ENCODE assay signal across 21 cellular contexts in the genomic region with DNA sequence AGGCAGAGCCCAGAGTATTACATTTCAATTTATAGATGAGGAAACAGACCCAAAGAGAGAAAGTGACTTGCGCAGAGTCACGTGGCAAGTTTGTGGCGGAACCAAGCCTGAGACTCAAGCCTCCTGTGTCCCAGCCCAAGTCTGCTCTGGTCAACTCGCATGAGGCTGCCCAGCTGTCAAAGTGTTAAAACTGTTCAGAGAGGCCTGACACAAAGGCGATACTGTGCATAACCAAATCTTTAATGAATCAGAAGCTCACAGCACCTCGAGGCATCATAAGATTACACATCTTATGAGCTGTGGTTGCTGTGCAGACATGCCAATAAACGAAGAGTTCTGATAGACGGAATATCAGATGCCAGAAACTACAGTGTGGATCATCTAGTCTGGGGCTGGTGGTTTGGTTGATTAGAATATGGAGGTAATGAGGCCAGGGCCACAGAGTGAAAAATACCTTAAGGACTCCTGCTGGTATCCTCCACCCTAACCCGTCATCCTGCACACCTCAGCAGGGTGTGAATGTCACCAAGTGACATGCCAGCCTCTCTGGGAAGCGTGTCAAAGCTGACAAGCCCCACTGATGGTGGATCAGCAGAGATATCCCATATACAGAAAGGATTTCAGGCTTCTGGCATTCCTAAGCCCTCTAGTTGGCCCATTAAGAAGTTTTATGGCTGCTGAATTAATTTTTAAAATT. TPM values are rescaled to one million over a fixed set of nuclear protein-coding genes. Genes with fewer than 3 reads are reported as not detected.
"Had no signal": no experiment of that assay in that cellular context is flagged by ENCODE, and none has a peak within 500 bp of the region (broad histone marks: within the 10 kb centered on the region; RNA-seq: fewer than 3 reads in every experiment).

No MANE protein-coding gene starts in this region.

- H3K27ac Mint-ChIP-seq: activated CD4-positive, alpha-beta memory T cell treated with anti-CD3 and anti-CD28 coated beads, Interleukin-2, amount 10 ng/mL, durations not matched to agents 7 days and 5 days; activated CD4-positive, alpha-beta T cell treated with anti-CD3 and anti-CD28 coated beads for 36 hours; activated naive CD8-positive, alpha-beta T cell treated with anti-CD3 and anti-CD28 coated beads, Interleukin-2, amount 10 ng/mL, durations not matched to agents 7 days and 5 days; activated T-cell treated with anti-CD3 and anti-CD28 coated beads, Interleukin-2, amount 50 U/mL, for 72 hours; neural progenitor cell; stimulated activated naive B cell treated with anti-CD40 and anti-IgM and Interleukin-4, amounts not matched to agents 10 μg/mL and 1 μg/mL and 100 μg/mL, for 72 hours; T-cell had no signal

- H3K27me3 ChIP-seq: ascending aorta, cardiac muscle cell, left lung, neural progenitor cell, pancreas had no signal

- H3K4me3 ChIP-seq: ascending aorta, cardiac muscle cell, coronary artery, left lung, neural progenitor cell, pancreas, SK-N-MC had no signal

- H3K4me1 ChIP-seq: ascending aorta, pancreas had no signal

- H3K4me3 Mint-ChIP-seq: activated CD4-positive, alpha-beta memory T cell treated with anti-CD3 and anti-CD28 coated beads, Interleukin-2, amount 10 ng/mL, durations not matched to agents 7 days and 5 days; activated CD4-positive, alpha-beta T cell treated with anti-CD3 and anti-CD28 coated beads for 36 hours; activated naive CD8-positive, alpha-beta T cell treated with anti-CD3 and anti-CD28 coated beads, Interleukin-2, amount 10 ng/mL, durations not matched to agents 7 days and 5 days; activated T-cell treated with anti-CD3 and anti-CD28 coated beads, Interleukin-2, amount 50 U/mL, for 72 hours; neural progenitor cell; stimulated activated naive B cell treated with anti-CD40 and anti-IgM and Interleukin-4, amounts not matched to agents 10 μg/mL and 1 μg/mL and 100 μg/mL, for 72 hours; T-cell had no signal

- H3K27ac ChIP-seq: ascending aorta, cardiac muscle cell, coronary artery, neural progenitor cell, pancreas, SK-N-MC, VCaP had no signal

- H3K36me3 ChIP-seq: ascending aorta, cardiac muscle cell, left lung, neural progenitor cell, pancreas had no signal

- H3K9me3 Mint-ChIP-seq: activated CD4-positive, alpha-beta memory T cell treated with anti-CD3 and anti-CD28 coated beads, Interleukin-2, amount 10 ng/mL, durations not matched to agents 7 days and 5 days; activated naive CD8-positive, alpha-beta T cell treated with anti-CD3 and anti-CD28 coated beads, Interleukin-2, amount 10 ng/mL, durations not matched to agents 7 days and 5 days; activated T-cell treated with anti-CD3 and anti-CD28 coated beads, Interleukin-2, amount 50 U/mL, for 72 hours; neural progenitor cell; stimulated activated naive B cell treated with anti-CD40 and anti-IgM and Interleukin-4, amounts not matched to agents 10 μg/mL and 1 μg/mL and 100 μg/mL, for 72 hours; T-cell had no signal

- ATAC-seq: activated CD4-positive, alpha-beta T cell treated with anti-CD3 and anti-CD28 coated beads for 36 hours; activated T-cell treated with anti-CD3 and anti-CD28 coated beads, Interleukin-2, amount 50 U/mL, for 72 hours; left lung; pancreas; stimulated activated naive B cell treated with anti-CD40 and anti-IgM and Interleukin-4, amounts not matched to agents 10 μg/mL and 1 μg/mL and 100 μg/mL, for 72 hours; T-cell had no signal

- DNase-seq: activated CD4-positive, alpha-beta memory T cell treated with anti-CD3 and anti-CD28 coated beads, Interleukin-2, amount 10 ng/mL, durations not matched to agents 7 days and 5 days; activated CD4-positive, alpha-beta T cell treated with anti-CD3 and anti-CD28 coated beads for 36 hours; activated naive CD8-positive, alpha-beta T cell treated with anti-CD3 and anti-CD28 coated beads, Interleukin-2, amount 10 ng/mL, durations not matched to agents 7 days and 5 days; activated T-cell treated with anti-CD3 and anti-CD28 coated beads, Interleukin-2, amount 50 U/mL, for 72 hours; effector CD4-positive, alpha-beta T cell; left lung; retina; stimulated activated CD4-positive, alpha-beta T cell treated with anti-CD3 and anti-CD28 coated beads, Interleukin-1b, Interleukin-23, amount 100 ng/mL, for 48 hours; stimulated activated naive B cell treated with anti-CD40 and anti-IgM and Interleukin-4, amounts not matched to agents 10 μg/mL and 1 μg/mL and 100 μg/mL, for 72 hours; substantia nigra; T-cell; T1000 had no signal

- H3K4me1 Mint-ChIP-seq: activated CD4-positive, alpha-beta memory T cell treated with anti-CD3 and anti-CD28 coated beads, Interleukin-2, amount 10 ng/mL, durations not matched to agents 7 days and 5 days; activated CD4-positive, alpha-beta T cell treated with anti-CD3 and anti-CD28 coated beads for 36 hours; activated naive CD8-positive, alpha-beta T cell treated with anti-CD3 and anti-CD28 coated beads, Interleukin-2, amount 10 ng/mL, durations not matched to agents 7 days and 5 days; stimulated activated naive B cell treated with anti-CD40 and anti-IgM and Interleukin-4, amounts not matched to agents 10 μg/mL and 1 μg/mL and 100 μg/mL, for 72 hours; T-cell had no signal

- H3K9me3 ChIP-seq: ascending aorta, left lung, pancreas had no signal

RNA-seq across cellular contexts. Expression of gene TNNT2, which starts 42.2 kb away (rescaled TPM):
- total RNA-seq: activated CD4-positive, alpha-beta memory T cell treated with anti-CD3 and anti-CD28 coated beads, Interleukin-2, amount 10 ng/mL, durations not matched to agents 7 days and 5 days; activated CD4-positive, alpha-beta T cell treated with anti-CD3 and anti-CD28 coated beads for 36 hours; activated naive CD8-positive, alpha-beta T cell treated with anti-CD3 and anti-CD28 coated beads, Interleukin-2, amount 10 ng/mL, durations not matched to agents 7 days and 5 days; activated T-cell treated with anti-CD3 and anti-CD28 coated beads, Interleukin-2, amount 50 U/mL, for 72 hours; ascending aorta; endothelial cell of umbilical vein; mesenteric fat pad; T-cell had no signal

RNA-seq across cellular contexts. Expression of gene PKP1, which starts 52.0 kb away (rescaled TPM):
- total RNA-seq: activated CD4-positive, alpha-beta memory T cell treated with anti-CD3 and anti-CD28 coated beads, Interleukin-2, amount 10 ng/mL, durations not matched to agents 7 days and 5 days; activated CD4-positive, alpha-beta T cell treated with anti-CD3 and anti-CD28 coated beads for 36 hours; activated naive CD8-positive, alpha-beta T cell treated with anti-CD3 and anti-CD28 coated beads, Interleukin-2, amount 10 ng/mL, durations not matched to agents 7 days and 5 days; activated T-cell treated with anti-CD3 and anti-CD28 coated beads, Interleukin-2, amount 50 U/mL, for 72 hours; ascending aorta; endothelial cell of umbilical vein had no signal
